ENCODE assay signal across 8 cellular contexts in the genomic region with DNA sequence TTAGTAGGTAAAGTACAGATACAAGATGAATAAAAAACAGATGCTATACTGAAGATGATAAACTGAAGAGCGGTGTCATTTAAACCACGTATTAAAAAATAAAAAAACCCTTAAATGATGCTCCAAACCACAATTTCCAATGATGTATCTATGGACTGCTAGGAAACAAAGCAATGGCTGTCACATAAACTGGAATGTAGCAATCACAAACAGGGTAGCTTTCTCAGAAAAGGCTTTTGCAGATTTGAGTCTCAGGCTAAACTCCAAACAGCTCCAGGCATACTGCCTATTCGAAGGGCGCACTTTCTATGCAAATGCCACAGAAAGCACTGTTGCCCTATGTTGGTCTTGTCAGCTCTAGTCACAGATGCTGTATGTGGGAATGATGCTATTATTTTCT.
"Had no signal": no experiment of that assay in that cellular context is flagged by ENCODE, and none has a peak within 500 bp of the region (broad histone marks: within the 10 kb centered on the region; RNA-seq: fewer than 3 reads in every experiment).

No MANE protein-coding gene starts in this region.

- DNase-seq: GDM1, GF-D8 had no signal

- ATAC-seq: GM12878 had no signal

- FAIRE-seq: G401.6, GM12878, GM12891, GM12892, GM18507, GM19239 had no signal

- H3K4me3 ChIP-seq: GM12878 had no signal
